ENCODE assay signal across 8 cellular contexts in genomic region chr12:13208533-13209278, GRCh38. TPM values are rescaled to one million over a fixed set of nuclear protein-coding genes. Genes with fewer than 3 reads are reported as not detected.
DNase-seq lines count a peak whose midpoint lies in the region; ATAC-seq, FAIRE-seq and TF ChIP-seq lines count a peak whose summit lies in the region.

No MANE protein-coding gene starts in this region.

- peaks cover 83% of the 10 kb centered on the region for H3K4me1 Mint-ChIP-seq in Calu3 (ENCODE audit: low read depth, unreplicated experiment)
- H3K4me1 Mint-ChIP-seq in effector memory CD8-positive, alpha-beta T cell (ENCODE audit: low read depth in 2 of 2) = peaks cover 9 to 11% of the 10 kb centered on the region in 2 donors

- peak overlapping the region; percentile 63 for H3K4me3 Mint-ChIP-seq in Calu3 (ENCODE audit: low read depth, unreplicated experiment)
- H3K4me3 Mint-ChIP-seq in effector memory CD8-positive, alpha-beta T cell = no peak overlapping the region

- H3K36me3 Mint-ChIP-seq in Calu3 (ENCODE audit: insufficient read depth, unreplicated experiment) = peaks cover 54% of the 10 kb centered on the region
- H3K36me3 Mint-ChIP-seq in effector memory CD8-positive, alpha-beta T cell (ENCODE audit: insufficient read depth) = peaks cover 2% of the 10 kb centered on the region

- TF ChIP-seq POLR2A in GM12891 (IDR thresholded peaks at IDR 0.05; ENCODE audit: low read depth, low read length) = no peak

- DNase-seq in Calu3 = no peak
- DNase-seq in M059J (ENCODE audit: low read depth) = peak; percentile 48
- peak; percentile 85 for DNase-seq in choroid plexus epithelial cell (ENCODE audit: low read depth)
- DNase-seq in myocyte (ENCODE audit: low read depth) = peak; percentile 55
- no peak for DNase-seq in mucosa of gallbladder (ENCODE audit: low spot score)
- no peak for DNase-seq in effector memory CD8-positive, alpha-beta T cell
- DNase-seq in GM12891 (ENCODE audit: insufficient read length, low spot score) = no peak
- no peak for DNase-seq in NCI-H146 treated with DMSO at 0.1 percent for 48 hours (lab: John Stamatoyannopoulos, UW; ENCODE audit: unreplicated experiment)

- intact Hi-C loops in Calu3 (cut with micrococcal nuclease; ENCODE audit: unreplicated experiment) = loop anchor here (1.0 to 5.0 kb wide), 4 partner anchors 36 to 281 kb away; no protein-coding TSS in a partner anchor

- no peaks in the 10 kb centered on the region for H3K27me3 Mint-ChIP-seq in Calu3 (ENCODE audit: unreplicated experiment)
- H3K27me3 Mint-ChIP-seq in effector memory CD8-positive, alpha-beta T cell = peaks cover 27 to 38% of the 10 kb centered on the region in 2 donors

- no peak overlapping the region for H3K4me3 ChIP-seq in choroid plexus epithelial cell (ENCODE audit: low read depth, low read length)

- no peak for ATAC-seq in effector memory CD8-positive, alpha-beta T cell (replicated peaks)

- H3K27ac Mint-ChIP-seq in Calu3 (ENCODE audit: unreplicated experiment) = peak overlapping the region; percentile 88
- H3K27ac Mint-ChIP-seq in effector memory CD8-positive, alpha-beta T cell = no peak overlapping the region

- no peaks in the 10 kb centered on the region for H3K9me3 Mint-ChIP-seq in Calu3 (ENCODE audit: low read depth, unreplicated experiment)
- H3K9me3 Mint-ChIP-seq in effector memory CD8-positive, alpha-beta T cell = no peaks in the 10 kb centered on the region

- no peak for FAIRE-seq in GM12891 (lab: Jason Lieb, UNC)

- TF ChIP-seq CTCF in Calu3 (IDR thresholded peaks at IDR 0.05; ENCODE audit: unreplicated experiment) = peak; percentile 26
- peak; percentile 84 for TF ChIP-seq CTCF in choroid plexus epithelial cell (conservative IDR thresholded peaks at IDR 0.05; ENCODE audit: low read depth, low read length)

- no TSS peak for BruUV-seq in Calu3 (replicated peaks; lab: Mats Ljungman, UMichigan)

- CTCF ChIA-PET in Calu3 (lab: Charles Lee) = interaction anchor here (0.7 to 1.9 kb wide), 4 partner anchors 73 to 223 kb away, joined by 3 to 8 read pairs (median 5); no protein-coding TSS in a partner anchor

TF ChIP-seq in GM12891, 5 proteins besides CTCF, POLR2A, EP300 and RAD21:
- TF ChIP-seq PAX5 (IDR thresholded peaks at IDR 0.05; ENCODE audit: insufficient read depth, low read length, severe bottlenecking) = no peak

RNA-seq across cellular contexts. Expression of gene EMP1, which starts 12.2 kb away (rescaled TPM):
- 128 and 146 TPM in 2 replicates for total RNA-seq in Calu3 (2022)
- 28.9 and 107 TPM in 2 replicates for total RNA-seq in M059J (2014; rRNA removed; shearing (Covaris generic))
- 54.9 and 141 TPM in 2 replicates for total RNA-seq in myocyte
- 267 TPM for polyA plus RNA-seq in myocyte (2012)
- total RNA-seq in mucosa of gallbladder = 66.0 TPM
- 0.44 TPM for polyA plus RNA-seq in GM12891 (2012; ENCODE audit: low read depth, missing spikeins)

Comparison
In these comparisons a context has a peak if more than half of its experiments do, and no peak if none do; other contexts are left out.
1. DNase-seq: peak in M059J (single experiment), choroid plexus epithelial cell (single experiment) and myocyte (single experiment); none in Calu3 (single experiment), mucosa of gallbladder (single experiment), effector memory CD8-positive, alpha-beta T cell (0 of 3), GM12891 (single experiment) and NCI-H146 treated with DMSO at 0.1 percent for 48 hours (single experiment).